13 cellular contexts compared by ENCODE assay signal in the genomic region with DNA sequence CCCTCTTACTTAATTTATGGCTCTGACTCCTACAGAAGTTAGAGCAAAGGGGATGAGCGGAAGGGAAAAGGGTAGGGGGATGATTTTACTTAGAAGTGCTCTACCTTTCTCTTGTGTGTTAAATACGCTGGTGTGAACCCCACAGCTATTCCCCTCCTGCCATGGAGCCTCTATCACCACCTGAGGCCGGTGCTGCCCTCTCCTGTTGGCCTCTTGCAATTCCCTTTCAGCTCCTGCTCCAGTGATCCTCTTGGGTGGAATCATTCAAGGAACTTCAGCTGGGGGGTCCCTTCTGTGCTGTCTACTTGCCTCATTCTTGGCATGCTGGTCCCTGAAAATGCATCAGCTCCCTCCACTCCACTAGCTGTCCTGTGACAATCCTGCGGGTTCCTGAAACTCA. TPM values are rescaled to one million over a fixed set of nuclear protein-coding genes. Genes with fewer than 3 reads are reported as not detected.
A peak's percentile ranks its signal among the peaks of the same experiment; 100 is the strongest.
DNase-seq lines count a peak whose midpoint lies in the region; ATAC-seq and TF ChIP-seq lines count a peak whose summit lies in the region.
"Had no signal": no experiment of that assay in that cellular context is flagged by ENCODE, and none has a peak within 500 bp of the region (broad histone marks: within the 10 kb centered on the region; RNA-seq: fewer than 3 reads in every experiment).

No MANE protein-coding gene starts in this region.

- BruUV-seq in Panc1 (replicated peaks; lab: Mats Ljungman, UMichigan), result no TSS peak

- no peaks in the 10 kb centered on the region for H3K9me3 ChIP-seq in Panc1 (ENCODE audit: control insufficient read depth, insufficient read depth, low read depth, low read length)
- H3K9me3 ChIP-seq: neutrophil had no signal

- POLR2A ChIA-PET in Panc1 (lab: Charles Lee), result no interaction called here

- DNase-seq in AG09309 (ENCODE audit: low read depth), result no peak
- DNase-seq in Panc1 (ENCODE audit: low read depth, low spot score), result no peak
- DNase-seq in islet precursor cell, result peak; percentile 73
- DNase-seq in activated gamma-delta T cell (lab: John Stamatoyannopoulos, UW), result no peak
- DNase-seq in activated CD4-positive, alpha-beta T cell treated with anti-CD3 and anti-CD28 coated beads for 48 hours, result no peak
- DNase-seq in stimulated activated CD4-positive, alpha-beta T cell treated with anti-CD3 and anti-CD28 coated beads, Interleukin-12 subunit alpha, Interleukin-12 subunit beta, amount 100 ng/mL, for 4 hours, result no peak
- DNase-seq: hippocampal formation; NCI-H1436; stimulated activated CD4-positive, alpha-beta T cell treated with anti-CD3 and anti-CD28 coated beads, Interleukin-4, amount 100 ng/mL, for 24 hours had no signal

- H3K4me3 ChIP-seq in AG09309 (ENCODE audit: control insufficient read depth, low read depth, low read length) (no peak overlapping the region), GM12875 (ENCODE audit: low read depth, low read length) (no peak overlapping the region), Panc1 (ENCODE audit: low read depth in 2 of 2, low read length in 2 of 2) (no peak overlapping the region)

- intact Hi-C loops in Panc1 (cut with micrococcal nuclease; ENCODE audit: unreplicated experiment), result no loop called here

- peak; percentile 13 for TF ChIP-seq CTCF in AG09309 (IDR thresholded peaks at IDR 0.05; ENCODE audit: control insufficient read depth, insufficient read depth, low read depth, low read length, missing control alignments)
- TF ChIP-seq CTCF in GM12875 (IDR thresholded peaks at IDR 0.05; ENCODE audit: borderline replicate concordance, insufficient read depth, low read depth, low read length), result peak; percentile 24; the same call in 1 of the 2 replicates
- peak; percentile 24 for TF ChIP-seq CTCF in Panc1 (IDR thresholded peaks at IDR 0.05)

- CTCF ChIA-PET in Panc1 (lab: Charles Lee), result no interaction called here

- H3K27ac ChIP-seq in Panc1 (ENCODE audit: low read length), result no peak overlapping the region
- H3K27ac ChIP-seq: neutrophil had no signal

- no peaks in the 10 kb centered on the region for H3K27me3 ChIP-seq in Panc1 (ENCODE audit: control insufficient read depth, insufficient read depth, low read length)
- H3K27me3 ChIP-seq: neutrophil had no signal

- ATAC-seq in Panc1 (no peak), HG03108 (IDR thresholded peaks at IDR 0.05; ENCODE audit: unreplicated experiment) (no peak)

- in situ Hi-C loops in Panc1 (cut with HindIII; ENCODE audit: low pct_unique_long_range_greater_than_20kb, low sequenced_read_pairs), result no loop called here

- no peaks in the 10 kb centered on the region for H3K4me1 ChIP-seq in Panc1 (ENCODE audit: control insufficient read depth, insufficient read depth, low read length)

- H3K36me3 ChIP-seq in Panc1 (ENCODE audit: control insufficient read depth, insufficient read depth, low read length), result no peaks in the 10 kb centered on the region
- H3K36me3 ChIP-seq: neutrophil had no signal

RNA-seq across cellular contexts. Expression of a gene that starts 41.8 kb away (rescaled TPM):
- 0.21 TPM for total RNA-seq in Panc1 (2021; ENCODE audit: unreplicated experiment)
- not detected for polyA plus RNA-seq in Panc1 (2012; ENCODE audit: insufficient read length)
- total RNA-seq: activated T-helper 1 cell treated with anti-CD3 and anti-CD28 coated beads, Interleukin-12 subunit alpha, Interleukin-12 subunit beta, Interleukin-2, Interleukin-4 antibody, amounts not matched to agents 30 ng/mL and 10 ng/mL and 1 ng/mL, durations not matched to agents 14 hours and 24 hours and 36 hours had no signal
